In the genomic region with DNA sequence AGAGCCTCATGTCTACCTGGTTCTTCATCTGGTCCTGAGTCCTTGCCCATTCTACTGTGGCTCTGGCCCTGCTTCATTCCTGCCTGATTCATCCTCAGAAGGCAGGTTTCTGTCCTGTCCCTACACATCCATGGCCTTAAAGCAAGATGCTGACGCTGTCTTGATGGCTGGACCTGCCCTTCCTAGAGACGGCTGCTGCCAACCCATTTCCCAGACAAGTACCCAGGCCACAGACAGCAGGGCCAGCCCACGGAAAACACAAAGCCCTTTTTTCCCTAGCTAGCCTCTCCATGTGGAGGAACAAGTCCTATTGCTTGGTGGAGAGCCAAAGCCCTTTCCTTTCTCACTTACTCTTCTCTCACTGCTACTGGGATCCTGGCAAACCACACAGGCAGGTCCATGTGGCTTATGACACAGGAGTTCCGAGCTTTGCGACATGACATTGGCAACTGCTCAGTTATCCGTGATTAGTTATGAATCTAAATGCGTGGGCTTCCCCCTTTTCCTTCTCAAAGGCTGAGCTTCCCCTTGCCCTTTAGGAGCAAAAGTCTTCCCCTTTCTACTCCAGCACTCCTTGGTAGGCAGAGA, we compare ENCODE assay signal across 23 cellular contexts.
DNase-seq lines count a peak whose midpoint lies in the region; TF ChIP-seq lines count a peak whose summit lies in the region.
"Had no signal": no experiment of that assay in that cellular context is flagged by ENCODE, and none has a peak within 500 bp of the region (broad histone marks: within the 10 kb centered on the region; RNA-seq: fewer than 3 reads in every experiment).

No MANE protein-coding gene starts in this region.

- H3K9me3 Mint-ChIP-seq in osteocyte (ENCODE audit: unreplicated experiment) (no peaks in the 10 kb centered on the region), HFFc6 (peaks cover 11% of the 10 kb centered on the region)
- H3K9me3 Mint-ChIP-seq: endodermal cell had no signal

- no peak overlapping the region for H3K4me3 Mint-ChIP-seq in osteocyte (ENCODE audit: unreplicated experiment)
- no peak overlapping the region for H3K4me3 Mint-ChIP-seq in HFFc6
- H3K4me3 Mint-ChIP-seq: activated CD8-positive, alpha-beta T cell treated with anti-CD3 and anti-CD28 coated beads, Interleukin-2, amount 10 ng/mL, durations not matched to agents 7 days and 5 days; endodermal cell had no signal

- peak overlapping the region; percentile 5 to 33 for H3K27ac ChIP-seq in esophagus (ENCODE audit: low read depth in 2 of 2, low read length in 1 of 2)
- H3K27ac ChIP-seq in left ventricle myocardium inferior (replicated peaks): peak overlapping the region; percentile 66
- H3K27ac ChIP-seq in stomach smooth muscle (ENCODE audit: low read length): peak overlapping the region; percentile 91
- H3K27ac ChIP-seq: BLaER1, hepatocyte, left lung had no signal

- H3K27me3 ChIP-seq in adipocyte (replicated peaks; ENCODE audit: control insufficient read depth, insufficient read depth, low read length): no peaks in the 10 kb centered on the region
- no peaks in the 10 kb centered on the region for H3K27me3 ChIP-seq in esophagus (ENCODE audit: control insufficient read depth in 1 of 2, insufficient read depth in 2 of 2, low read length in 2 of 2)
- no peaks in the 10 kb centered on the region for H3K27me3 ChIP-seq in left ventricle myocardium inferior (ENCODE audit: low read depth)
- H3K27me3 ChIP-seq in stomach smooth muscle (ENCODE audit: control insufficient read depth in 1 of 2, insufficient read depth in 2 of 2, low read length in 2 of 2): no peaks in the 10 kb centered on the region
- H3K27me3 ChIP-seq: BLaER1, breast epithelium, hepatocyte, left lung had no signal

- intact Hi-C loops in left ventricle myocardium inferior (cut with micrococcal nuclease): no loop called here

- H3K9ac ChIP-seq in adipocyte (ENCODE audit: low read length): no peak overlapping the region
- peak overlapping the region; percentile 3 to 80 for H3K9ac ChIP-seq in stomach smooth muscle (ENCODE audit: low read length in 2 of 2)
- H3K9ac ChIP-seq: BLaER1 had no signal

- TF ChIP-seq CTCF in left ventricle myocardium inferior (IDR thresholded peaks at IDR 0.05; ENCODE audit: borderline replicate concordance) (no peak), osteocyte (IDR thresholded peaks at IDR 0.05) (no peak), HFFc6 (IDR thresholded peaks at IDR 0.05) (no peak)

- H3K4me1 ChIP-seq in adipocyte (ENCODE audit: control insufficient read depth, insufficient read depth, low read length): peaks cover 18% of the 10 kb centered on the region
- no peaks in the 10 kb centered on the region for H3K4me1 ChIP-seq in esophagus (ENCODE audit: control insufficient read depth in 2 of 2, insufficient read depth in 2 of 2, low read length in 1 of 2)
- H3K4me1 ChIP-seq in left ventricle myocardium inferior: peaks cover 14% of the 10 kb centered on the region
- H3K4me1 ChIP-seq in stomach smooth muscle (ENCODE audit: control insufficient read depth, insufficient read depth, low read length): peaks cover 13% of the 10 kb centered on the region
- H3K4me1 ChIP-seq: breast epithelium, left lung had no signal

- no peaks in the 10 kb centered on the region for H3K36me3 ChIP-seq in adipocyte (ENCODE audit: control insufficient read depth, insufficient read depth, low read length, severe bottlenecking)
- H3K36me3 ChIP-seq in esophagus (ENCODE audit: control insufficient read depth in 2 of 2, insufficient read depth in 2 of 2, low read length in 1 of 2): no peaks in the 10 kb centered on the region
- H3K36me3 ChIP-seq in left ventricle myocardium inferior: no peaks in the 10 kb centered on the region
- H3K36me3 ChIP-seq in stomach smooth muscle (ENCODE audit: control insufficient read depth in 2 of 2, insufficient read depth in 2 of 2, low read length in 2 of 2): no peaks in the 10 kb centered on the region
- H3K36me3 ChIP-seq: BLaER1, breast epithelium, left lung had no signal

- H3K4me1 Mint-ChIP-seq in osteocyte (ENCODE audit: unreplicated experiment) (no peaks in the 10 kb centered on the region), HFFc6 (ENCODE audit: low read depth) (no peaks in the 10 kb centered on the region)
- H3K4me1 Mint-ChIP-seq: endodermal cell had no signal

- DNase-seq in adipocyte (ENCODE audit: low read depth): no peak
- no peak for DNase-seq in left ventricle myocardium inferior
- DNase-seq in osteocyte (ENCODE audit: extremely low spot score, unreplicated experiment): no peak
- DNase-seq in stimulated activated CD4-positive, alpha-beta T cell treated with anti-CD3 and anti-CD28 coated beads, Interleukin-2, amount 100 ng/mL, for 24 hours: no peak
- DNase-seq in NCI-H1092 (lab: John Stamatoyannopoulos, UW): no peak
- DNase-seq in HFFc6: no peak
- DNase-seq: ACHN; activated CD8-positive, alpha-beta T cell treated with anti-CD3 and anti-CD28 coated beads, Interleukin-2, amount 10 ng/mL, durations not matched to agents 7 days and 5 days; activated gamma-delta T cell treated with Interleukin-2 at 50 U/mL for 16 hours; COR-L47; DMS79; endodermal cell; GF-D8; GOT3; left lung; MV-4-11; NCI-H524; NK-92 treated with Interleukin-12 subunit alpha and Interleukin-12 subunit beta, amount 100 ng/mL, for 24 hours had no signal

- H3K4me3 ChIP-seq in adipocyte (ENCODE audit: low read length) (peak overlapping the region; percentile 0), esophagus (ENCODE audit: low read depth in 1 of 2, low read length in 2 of 2) (no peak overlapping the region), left ventricle myocardium inferior (no peak overlapping the region), stomach smooth muscle (ENCODE audit: low read length in 2 of 2) (peak overlapping the region; percentile 25 to 57)
- H3K4me3 ChIP-seq: BLaER1, breast epithelium, hepatocyte, left lung had no signal

- no peak overlapping the region for H3K27ac Mint-ChIP-seq in osteocyte (ENCODE audit: unreplicated experiment)
- H3K27ac Mint-ChIP-seq in HFFc6: no peak overlapping the region
- H3K27ac Mint-ChIP-seq: activated CD8-positive, alpha-beta T cell treated with anti-CD3 and anti-CD28 coated beads, Interleukin-2, amount 10 ng/mL, durations not matched to agents 7 days and 5 days; endodermal cell had no signal

- H3K36me3 Mint-ChIP-seq in osteocyte (ENCODE audit: unreplicated experiment): no peaks in the 10 kb centered on the region
- no peaks in the 10 kb centered on the region for H3K36me3 Mint-ChIP-seq in HFFc6 (ENCODE audit: low read depth)

- H3K9me3 ChIP-seq in adipocyte (ENCODE audit: control insufficient read depth, low read length) (no peaks in the 10 kb centered on the region), esophagus (ENCODE audit: control insufficient read depth in 2 of 2, insufficient read depth in 1 of 2, low read depth in 1 of 2, low read length in 1 of 2) (no peaks in the 10 kb centered on the region), left ventricle myocardium inferior (replicated peaks) (no peaks in the 10 kb centered on the region), stomach smooth muscle (ENCODE audit: control insufficient read depth in 2 of 2, low read length in 2 of 2) (no peaks in the 10 kb centered on the region)
- H3K9me3 ChIP-seq: BLaER1, breast epithelium, left lung had no signal

- WGBS in esophagus, 2 donors: 71 to 78% methylated on average over 7 of the region's 7 CpGs

- H3K27me3 Mint-ChIP-seq in osteocyte (ENCODE audit: unreplicated experiment) (peaks cover 1% of the 10 kb centered on the region), HFFc6 (ENCODE audit: insufficient read depth) (no peaks in the 10 kb centered on the region)

Comparison
In these comparisons a context has a peak if more than half of its experiments do, and no peak if none do; other contexts are left out.
1. H3K4me3 ChIP-seq: peak in adipocyte (single experiment) and stomach smooth muscle (2 of 2); none in esophagus (0 of 2) and left ventricle myocardium inferior (single experiment).
2. H3K27ac ChIP-seq: peak in every context shown above with its lines; median percentile 91 in stomach smooth muscle; 66 in left ventricle myocardium inferior; 19 in esophagus.